In genomic region chr22:46421272-46421671, GRCh38 we compare ENCODE assay signal across 12 cellular contexts.
DNase-seq lines count a peak whose midpoint lies in the region; ATAC-seq, FAIRE-seq and TF ChIP-seq lines count a peak whose summit lies in the region.
"Had no signal": no experiment of that assay in that cellular context is flagged by ENCODE, and none has a peak within 500 bp of the region (broad histone marks: within the 10 kb centered on the region; RNA-seq: fewer than 3 reads in every experiment).

No MANE protein-coding gene starts in this region.

- CTCF ChIA-PET in MCF 10A (lab: Yijun Ruan, JAX) = interaction anchor here (0.6 kb wide), 1 partner anchor 59 kb away, joined by 3 read pairs; no protein-coding TSS in a partner anchor

- ATAC-seq in activated T-cell treated with anti-CD3 and anti-CD28 coated beads, Interleukin-2, amount 50 U/mL, for 72 hours (replicated peaks in 1 of 2) = peak; percentile 43 to 49
- ATAC-seq in mucosa of descending colon (peak; percentile 26), GM18517 (IDR thresholded peaks at IDR 0.05; ENCODE audit: unreplicated experiment) (no peak), HG03521 (IDR thresholded peaks at IDR 0.05; ENCODE audit: unreplicated experiment) (no peak), HG02759 (IDR thresholded peaks at IDR 0.05; ENCODE audit: unreplicated experiment) (no peak)

- H3K4me3 ChIP-seq in mucosa of descending colon = no peak overlapping the region
- H3K4me3 ChIP-seq: hepatocyte, SJSA1 had no signal

- H3K4me1 Mint-ChIP-seq in activated T-cell treated with anti-CD3 and anti-CD28 coated beads, Interleukin-2, amount 50 U/mL, for 72 hours (ENCODE audit: low read depth) = peaks cover 14% of the 10 kb centered on the region
- H3K4me1 Mint-ChIP-seq in MCF 10A (ENCODE audit: insufficient read depth, unreplicated experiment) = no peaks in the 10 kb centered on the region
- H3K4me1 Mint-ChIP-seq: brain had no signal

- H3K36me3 ChIP-seq in mucosa of descending colon (ENCODE audit: low read depth) = no peaks in the 10 kb centered on the region
- H3K36me3 ChIP-seq: SJSA1 had no signal

- DNase-seq in COR-L47 (lab: John Stamatoyannopoulos, UW) (peak; percentile 59), GM19239 (ENCODE audit: insufficient read length, low spot score) (peak; percentile 42), mucosa of descending colon (no peak), MCF 10A (ENCODE audit: unreplicated experiment) (no peak)
- DNase-seq in activated T-cell treated with anti-CD3 and anti-CD28 coated beads, Interleukin-2, amount 50 U/mL, for 72 hours = peak in 1 of 2 donors; percentile 15
- DNase-seq: NCI-H526 had no signal

- H3K4me3 Mint-ChIP-seq in activated T-cell treated with anti-CD3 and anti-CD28 coated beads, Interleukin-2, amount 50 U/mL, for 72 hours = no peak overlapping the region
- no peak overlapping the region for H3K4me3 Mint-ChIP-seq in MCF 10A (ENCODE audit: unreplicated experiment)
- H3K4me3 Mint-ChIP-seq: brain had no signal

- H3K9me3 ChIP-seq in mucosa of descending colon = no peaks in the 10 kb centered on the region

- H3K4me1 ChIP-seq in mucosa of descending colon (ENCODE audit: low read depth) = no peaks in the 10 kb centered on the region
- H3K4me1 ChIP-seq: SJSA1 had no signal

- BruUV-seq in MCF 10A (replicated peaks; lab: Mats Ljungman, UMichigan) = no TSS peak

- intact Hi-C loops in mucosa of descending colon (cut with DNase I, micrococcal nuclease) (no loop called here), MCF 10A (cut with micrococcal nuclease) (no loop called here)

- no peak for FAIRE-seq in GM19239 (lab: Jason Lieb, UNC)

- H3K27ac Mint-ChIP-seq in activated T-cell treated with anti-CD3 and anti-CD28 coated beads, Interleukin-2, amount 50 U/mL, for 72 hours = no peak overlapping the region
- no peak overlapping the region for H3K27ac Mint-ChIP-seq in MCF 10A (ENCODE audit: low read depth, unreplicated experiment)

- POLR2A ChIA-PET in MCF 10A (lab: Yijun Ruan, JAX) = no interaction called here

- TF ChIP-seq CTCF in mucosa of descending colon (IDR thresholded peaks at IDR 0.05) = no peak
- no peak for TF ChIP-seq CTCF in MCF 10A (IDR thresholded peaks at IDR 0.05; ENCODE audit: unreplicated experiment)

- H3K27me3 Mint-ChIP-seq in activated T-cell treated with anti-CD3 and anti-CD28 coated beads, Interleukin-2, amount 50 U/mL, for 72 hours (ENCODE audit: low read depth) = no peaks in the 10 kb centered on the region
- no peaks in the 10 kb centered on the region for H3K27me3 Mint-ChIP-seq in MCF 10A (ENCODE audit: insufficient read depth, unreplicated experiment)

- peaks cover 0 to 2% of the 10 kb centered on the region in 2 donors for H3K9me3 Mint-ChIP-seq in activated T-cell treated with anti-CD3 and anti-CD28 coated beads, Interleukin-2, amount 50 U/mL, for 72 hours
- H3K9me3 Mint-ChIP-seq in MCF 10A (ENCODE audit: unreplicated experiment) = peaks cover 10% of the 10 kb centered on the region

- peaks cover 0 to 4% of the 10 kb centered on the region in 2 donors for H3K36me3 Mint-ChIP-seq in activated T-cell treated with anti-CD3 and anti-CD28 coated beads, Interleukin-2, amount 50 U/mL, for 72 hours (ENCODE audit: insufficient read depth in 2 of 2)
- H3K36me3 Mint-ChIP-seq in MCF 10A (ENCODE audit: insufficient read depth, unreplicated experiment) = peaks cover 6% of the 10 kb centered on the region

Comparison
In these comparisons a context has a peak if more than half of its experiments do, and no peak if none do; other contexts are left out.
1. DNase-seq: peak in COR-L47 (single experiment) and GM19239 (single experiment); none in mucosa of descending colon (0 of 3) and MCF 10A (single experiment).
2. ATAC-seq: peak in activated T-cell treated with anti-CD3 and anti-CD28 coated beads, Interleukin-2, amount 50 U/mL, for 72 hours (2 of 2) and mucosa of descending colon (single experiment); none in GM18517 (single experiment), HG03521 (single experiment) and HG02759 (single experiment).